1 cellular context compared by ENCODE assay signal in genomic region chr3:158679547-158680000, GRCh38.
A peak's percentile ranks its signal among the peaks of the same experiment; 100 is the strongest.
TF ChIP-seq lines count a peak whose summit lies in the region.

No MANE protein-coding gene starts in this region.

TF ChIP-seq in SK-N-SH, 30 proteins besides CTCF, POLR2A, EP300 and RAD21 (continued from another document):
- TF ChIP-seq FOXM1 (IDR thresholded peaks at IDR 0.05; ENCODE audit: low read depth) (no peak), FOXJ3 (CRISPR knock-in tag; IDR thresholded peaks at IDR 0.05) (no peak), RCOR1 (IDR thresholded peaks at IDR 0.05; ENCODE audit: low read length) (no peak), JUND (IDR thresholded peaks at IDR 0.05) (peak; percentile 55; the same call in 1 of the 2 replicates)
